18 cellular contexts compared by ENCODE assay signal in genomic region chr7:1355568-1356340, GRCh38.
A peak's percentile ranks its signal among the peaks of the same experiment; 100 is the strongest.
DNase-seq lines count a peak whose midpoint lies in the region; ATAC-seq and TF ChIP-seq lines count a peak whose summit lies in the region.
"Had no signal": no experiment of that assay in that cellular context is flagged by ENCODE, and none has a peak within 500 bp of the region (broad histone marks: within the 10 kb centered on the region; RNA-seq: fewer than 3 reads in every experiment).

No MANE protein-coding gene starts in this region.

- peak; percentile 40 for DNase-seq in ACHN
- DNase-seq in Calu3: peak; percentile 82
- no peak for DNase-seq in T-helper 17 cell
- peak; percentile 28 to 50 (median 45) for DNase-seq in mucosa of descending colon
- DNase-seq in DMS114 treated with DMSO at 0.1 percent for 48 hours (lab: John Stamatoyannopoulos, UW; ENCODE audit: unreplicated experiment): no peak
- DNase-seq in GM20000 (ENCODE audit: low spot score): no peak
- DNase-seq in cortex of kidney (lab: John Stamatoyannopoulos, UW): no peak
- DNase-seq: foreskin melanocyte; NCI-H1417; NCI-H226; stimulated activated CD4-positive, alpha-beta T cell treated with anti-CD3 and anti-CD28 coated beads, Interleukin-12 subunit alpha, Interleukin-12 subunit beta, amount 100 ng/mL, for 4 hours; T1000 had no signal

- TF ChIP-seq CTCF in Calu3 (IDR thresholded peaks at IDR 0.05; ENCODE audit: unreplicated experiment) (no peak), mucosa of descending colon (IDR thresholded peaks at IDR 0.05) (no peak), GM20000 (IDR thresholded peaks at IDR 0.05; ENCODE audit: extremely low read depth, missing control alignments) (no peak)

- H3K36me3 ChIP-seq in mucosa of descending colon (ENCODE audit: low read depth): no peaks in the 10 kb centered on the region
- H3K36me3 ChIP-seq: HAP-1, prostate gland, SJSA1, thoracic aorta had no signal

- H3K4me3 ChIP-seq in mucosa of descending colon: no peak overlapping the region
- H3K4me3 ChIP-seq: HAP-1, prostate gland, SJSA1, thoracic aorta had no signal

- H3K27me3 Mint-ChIP-seq in Calu3 (ENCODE audit: unreplicated experiment) (peaks cover 67% of the 10 kb centered on the region), T-helper 17 cell (peaks cover 24% of the 10 kb centered on the region)

- ATAC-seq in T-helper 17 cell: no peak
- peak; percentile 76 for ATAC-seq in mucosa of descending colon
- ATAC-seq in GM18520 (IDR thresholded peaks at IDR 0.05; ENCODE audit: unreplicated experiment): no peak

- CTCF ChIA-PET in Calu3 (lab: Charles Lee): no interaction called here

- H3K36me3 Mint-ChIP-seq in Calu3 (ENCODE audit: insufficient read depth, unreplicated experiment) (peaks cover 5% of the 10 kb centered on the region), T-helper 17 cell (ENCODE audit: low read depth) (no peaks in the 10 kb centered on the region)

- BruUV-seq in Calu3 (replicated peaks; lab: Mats Ljungman, UMichigan): no TSS peak

- intact Hi-C loops in Calu3 (cut with micrococcal nuclease; ENCODE audit: unreplicated experiment): no loop called here
- intact Hi-C loops in mucosa of descending colon (cut with DNase I, micrococcal nuclease): no loop called here

- H3K9me3 Mint-ChIP-seq in Calu3 (ENCODE audit: low read depth, unreplicated experiment): no peaks in the 10 kb centered on the region

- in situ Hi-C loops in ACHN (cut with HindIII; ENCODE audit: low pct_ligation_motif_present, low pct_unique_long_range_greater_than_20kb, low sequenced_read_pairs): no loop called here

- H3K9me3 ChIP-seq in T-helper 17 cell (ENCODE audit: control insufficient read depth, low read length, poor library complexity, severe bottlenecking) (no peaks in the 10 kb centered on the region), mucosa of descending colon (no peaks in the 10 kb centered on the region)
- H3K9me3 ChIP-seq: HAP-1, prostate gland, SJSA1, thoracic aorta had no signal

- peak overlapping the region; percentile 45 for H3K27ac Mint-ChIP-seq in Calu3 (ENCODE audit: unreplicated experiment)
- peak overlapping the region; percentile 6 for H3K27ac Mint-ChIP-seq in T-helper 17 cell
- H3K27ac Mint-ChIP-seq: B cell had no signal

- peaks cover 6% of the 10 kb centered on the region for H3K4me1 ChIP-seq in mucosa of descending colon (ENCODE audit: low read depth)
- H3K4me1 ChIP-seq: HAP-1, prostate gland, SJSA1 had no signal

- H3K4me1 Mint-ChIP-seq in Calu3 (ENCODE audit: low read depth, unreplicated experiment) (peaks cover 19% of the 10 kb centered on the region), T-helper 17 cell (peaks cover 3% of the 10 kb centered on the region)
- H3K4me1 Mint-ChIP-seq: B cell had no signal

- peak overlapping the region; percentile 64 for H3K4me3 Mint-ChIP-seq in Calu3 (ENCODE audit: low read depth, unreplicated experiment)
- no peak overlapping the region for H3K4me3 Mint-ChIP-seq in T-helper 17 cell
- H3K4me3 Mint-ChIP-seq: B cell had no signal

Comparison
In these comparisons a context has a peak if more than half of its experiments do, and no peak if none do; other contexts are left out.
1. DNase-seq: peak in ACHN (single experiment), Calu3 (single experiment) and mucosa of descending colon (3 of 3); none in T-helper 17 cell (0 of 3), DMS114 treated with DMSO at 0.1 percent for 48 hours (single experiment), GM20000 (single experiment) and cortex of kidney (single experiment).